In the genomic region with DNA sequence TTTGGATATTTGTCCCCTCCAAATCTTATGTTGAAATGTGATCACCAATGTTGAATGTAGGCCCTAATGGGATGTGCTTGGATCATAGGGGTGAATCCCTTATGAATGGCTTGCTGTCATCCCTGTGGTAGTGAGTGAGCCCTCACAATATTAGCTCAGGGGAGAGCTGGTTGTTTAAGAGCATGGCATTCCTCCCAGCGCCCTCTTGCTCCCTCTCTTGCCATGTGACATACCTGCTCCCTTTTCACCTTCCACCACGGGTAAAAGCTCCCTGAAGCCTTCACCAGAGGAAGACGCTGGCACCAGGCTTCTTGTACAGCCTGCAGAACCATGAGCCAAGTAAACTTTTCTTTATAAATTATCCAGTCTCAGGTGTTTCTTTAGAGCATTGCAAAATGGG, we compare ENCODE assay signal across 15 cellular contexts.
DNase-seq lines count a peak whose midpoint lies in the region; ATAC-seq and TF ChIP-seq lines count a peak whose summit lies in the region.
"Had no signal": no experiment of that assay in that cellular context is flagged by ENCODE, and none has a peak within 500 bp of the region (broad histone marks: within the 10 kb centered on the region; RNA-seq: fewer than 3 reads in every experiment).

No MANE protein-coding gene starts in this region.

- H3K9me3 ChIP-seq in neural progenitor cell (ENCODE audit: low read depth): no peaks in the 10 kb centered on the region
- no peaks in the 10 kb centered on the region for H3K9me3 ChIP-seq in vagina
- no peaks in the 10 kb centered on the region for H3K9me3 ChIP-seq in tibial nerve
- H3K9me3 ChIP-seq: BLaER1 had no signal

- DNase-seq in GM23338 (ENCODE audit: low spot score) (peak; percentile 32), WTC11 (ENCODE audit: low spot score) (no peak), left lobe of liver (ENCODE audit: low spot score) (no peak), neural progenitor cell (ENCODE audit: low spot score) (no peak), vagina (ENCODE audit: extremely low spot score in 2 of 2) (no peak), tibial nerve (ENCODE audit: low spot score in 2 of 2) (no peak)
- DNase-seq: 8988T; CD4-positive, alpha-beta memory T cell; DMS153; DMS79; GDM1; HCEC 1CT had no signal

- no peak for TF ChIP-seq POLR2A in vagina (IDR thresholded peaks at IDR 0.05)
- TF ChIP-seq POLR2A in tibial nerve (IDR thresholded peaks at IDR 0.05): no peak

- WGBS in tibial nerve, 2 donors: 68 to 76% methylated on average over 3 of the region's 3 CpGs

- no peak overlapping the region for H2AFZ ChIP-seq in GM23338
- peak overlapping the region; percentile 28 for H2AFZ ChIP-seq in neural progenitor cell (replicated peaks)

- H3K4me1 Mint-ChIP-seq in GM23338 (no peaks in the 10 kb centered on the region), WTC11 (no peaks in the 10 kb centered on the region), neural progenitor cell (no peaks in the 10 kb centered on the region)
- H3K4me1 Mint-ChIP-seq: CD14-positive monocyte; CD4-positive, alpha-beta memory T cell had no signal

- peak in 1 of 2 experiments; percentile 25; a peak in 1 of 4 replicates for TF ChIP-seq CTCF in GM23338 (conservative IDR thresholded peaks at IDR 0.05; ENCODE audit: low read depth in 2 of 2)
- TF ChIP-seq CTCF in WTC11 (IDR thresholded peaks at IDR 0.05): no peak
- no peak for TF ChIP-seq CTCF in neural progenitor cell (IDR thresholded peaks at IDR 0.05)
- no peak for TF ChIP-seq CTCF in vagina (IDR thresholded peaks at IDR 0.05)
- no peak for TF ChIP-seq CTCF in tibial nerve (IDR thresholded peaks at IDR 0.05)

- no peak overlapping the region for H3K9ac ChIP-seq in neural progenitor cell
- H3K9ac ChIP-seq: BLaER1 had no signal

- H3F3A ChIP-seq in GM23338 (replicated peaks; ENCODE audit: low read depth): no peaks in the 10 kb centered on the region
- no peaks in the 10 kb centered on the region for H3F3A ChIP-seq in neural progenitor cell (ENCODE audit: low read depth)

- H3K9me3 Mint-ChIP-seq in GM23338 (no peaks in the 10 kb centered on the region), WTC11 (no peaks in the 10 kb centered on the region), neural progenitor cell (no peaks in the 10 kb centered on the region)

- H4K20me1 ChIP-seq in GM23338 (replicated peaks; ENCODE audit: insufficient read depth): no peaks in the 10 kb centered on the region
- no peaks in the 10 kb centered on the region for H4K20me1 ChIP-seq in neural progenitor cell (ENCODE audit: low read depth)
- H4K20me1 ChIP-seq: BLaER1 had no signal

- H3K36me3 Mint-ChIP-seq in GM23338 (ENCODE audit: low read depth): no peaks in the 10 kb centered on the region
- H3K36me3 Mint-ChIP-seq in WTC11: no peaks in the 10 kb centered on the region
- H3K36me3 Mint-ChIP-seq in neural progenitor cell: no peaks in the 10 kb centered on the region
- H3K36me3 Mint-ChIP-seq: CD14-positive monocyte; CD4-positive, alpha-beta memory T cell had no signal

- no peaks in the 10 kb centered on the region for H3K79me2 ChIP-seq in GM23338 (replicated peaks; ENCODE audit: insufficient read depth)
- H3K79me2 ChIP-seq in neural progenitor cell (ENCODE audit: low read depth): no peaks in the 10 kb centered on the region

- peaks cover 2% of the 10 kb centered on the region for H3K27me3 Mint-ChIP-seq in GM23338 (ENCODE audit: insufficient read depth, low read depth, poor library complexity)
- H3K27me3 Mint-ChIP-seq in WTC11 (ENCODE audit: low read depth): no peaks in the 10 kb centered on the region
- no peaks in the 10 kb centered on the region for H3K27me3 Mint-ChIP-seq in neural progenitor cell (ENCODE audit: insufficient read depth, low read depth)
- H3K27me3 Mint-ChIP-seq: CD4-positive, alpha-beta memory T cell had no signal

- H3K4me3 ChIP-seq in GM23338 (no peak overlapping the region), neural progenitor cell (no peak overlapping the region), vagina (no peak overlapping the region), tibial nerve (no peak overlapping the region)
- H3K4me3 ChIP-seq: BLaER1 had no signal

- no peaks in the 10 kb centered on the region for H3K4me1 ChIP-seq in GM23338 (ENCODE audit: insufficient read depth)
- H3K4me1 ChIP-seq in neural progenitor cell: no peaks in the 10 kb centered on the region
- no peaks in the 10 kb centered on the region for H3K4me1 ChIP-seq in vagina
- H3K4me1 ChIP-seq in tibial nerve: no peaks in the 10 kb centered on the region
- H3K4me1 ChIP-seq: BLaER1 had no signal

- CTCF ChIA-PET in WTC11 (lab: Charles Lee): interaction anchor here (1.2 kb wide), 1 partner anchor 348 kb away, joined by 3 read pairs; no protein-coding TSS in a partner anchor

- H3K4me3 Mint-ChIP-seq in GM23338 (no peak overlapping the region), WTC11 (no peak overlapping the region), neural progenitor cell (no peak overlapping the region)
- H3K4me3 Mint-ChIP-seq: CD14-positive monocyte; CD4-positive, alpha-beta memory T cell had no signal

- no peak overlapping the region for H3K27ac ChIP-seq in GM23338 (ENCODE audit: low read depth)
- no peak overlapping the region for H3K27ac ChIP-seq in neural progenitor cell
- H3K27ac ChIP-seq in vagina: no peak overlapping the region
- no peak overlapping the region for H3K27ac ChIP-seq in tibial nerve
- H3K27ac ChIP-seq: BLaER1 had no signal

- no peaks in the 10 kb centered on the region for H3K27me3 ChIP-seq in GM23338 (ENCODE audit: insufficient read depth)
- no peaks in the 10 kb centered on the region for H3K27me3 ChIP-seq in neural progenitor cell
- H3K27me3 ChIP-seq in vagina: no peaks in the 10 kb centered on the region
- H3K27me3 ChIP-seq in tibial nerve: no peaks in the 10 kb centered on the region
- H3K27me3 ChIP-seq: BLaER1 had no signal

- TF ChIP-seq EP300 in tibial nerve (IDR thresholded peaks at IDR 0.05): no peak

- POLR2A ChIA-PET in WTC11 (lab: Charles Lee): no interaction called here

- ATAC-seq in GM23338 (peak; percentile 59; the same call in 2 of the 3 replicates), WTC11 (peak; percentile 83), left lobe of liver (peak; percentile 89), GM18861 (IDR thresholded peaks at IDR 0.05; ENCODE audit: unreplicated experiment) (no peak)

- H3K36me3 ChIP-seq in GM23338 (ENCODE audit: insufficient read depth) (no peaks in the 10 kb centered on the region), neural progenitor cell (no peaks in the 10 kb centered on the region), vagina (no peaks in the 10 kb centered on the region), tibial nerve (no peaks in the 10 kb centered on the region)
- H3K36me3 ChIP-seq: BLaER1 had no signal

- H3K27ac Mint-ChIP-seq in GM23338 (no peak overlapping the region), WTC11 (no peak overlapping the region; the same call in 1 of the 2 replicates), neural progenitor cell (no peak overlapping the region)
- H3K27ac Mint-ChIP-seq: CD14-positive monocyte; CD4-positive, alpha-beta memory T cell had no signal

- H3K4me2 ChIP-seq in GM23338 (no peak overlapping the region), neural progenitor cell (no peak overlapping the region)
- H3K4me2 ChIP-seq: BLaER1 had no signal

- H3K9me2 ChIP-seq in GM23338 (ENCODE audit: insufficient read depth): no peaks in the 10 kb centered on the region

- intact Hi-C loops in vagina (cut with DNase I): no loop called here

TF ChIP-seq in GM23338, 12 proteins besides CTCF, POLR2A, EP300 and RAD21 (continues in another document):
- TF ChIP-seq NANOG (IDR thresholded peaks at IDR 0.05; ENCODE audit: borderline replicate concordance): no peak
- no peak for TF ChIP-seq STAT1 (IDR thresholded peaks at IDR 0.05; ENCODE audit: unreplicated experiment)
- no peak for TF ChIP-seq POLR2AphosphoS5 (IDR thresholded peaks at IDR 0.05; ENCODE audit: low read depth)
- TF ChIP-seq CREB1 (CRISPR knock-in tag; IDR thresholded peaks at IDR 0.05; ENCODE audit: low read depth): no peak
- TF ChIP-seq, protein P1, sequence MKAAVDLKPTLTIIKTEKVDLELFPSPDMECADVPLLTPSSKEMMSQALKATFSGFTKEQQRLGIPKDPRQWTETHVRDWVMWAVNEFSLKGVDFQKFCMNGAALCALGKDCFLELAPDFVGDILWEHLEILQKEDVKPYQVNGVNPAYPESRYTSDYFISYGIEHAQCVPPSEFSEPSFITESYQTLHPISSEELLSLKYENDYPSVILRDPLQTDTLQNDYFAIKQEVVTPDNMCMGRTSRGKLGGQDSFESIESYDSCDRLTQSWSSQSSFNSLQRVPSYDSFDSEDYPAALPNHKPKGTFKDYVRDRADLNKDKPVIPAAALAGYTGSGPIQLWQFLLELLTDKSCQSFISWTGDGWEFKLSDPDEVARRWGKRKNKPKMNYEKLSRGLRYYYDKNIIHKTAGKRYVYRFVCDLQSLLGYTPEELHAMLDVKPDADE (IDR thresholded peaks at IDR 0.05): no peak
- no peak for TF ChIP-seq EZH2phosphoT487 (IDR thresholded peaks at IDR 0.05; ENCODE audit: unreplicated experiment)

TF ChIP-seq in WTC11, 78 proteins besides CTCF, POLR2A, EP300 and RAD21:
- no peak for TF ChIP-seq JUN (CRISPR knock-in tag; IDR thresholded peaks at IDR 0.05)
- TF ChIP-seq, protein P2, sequence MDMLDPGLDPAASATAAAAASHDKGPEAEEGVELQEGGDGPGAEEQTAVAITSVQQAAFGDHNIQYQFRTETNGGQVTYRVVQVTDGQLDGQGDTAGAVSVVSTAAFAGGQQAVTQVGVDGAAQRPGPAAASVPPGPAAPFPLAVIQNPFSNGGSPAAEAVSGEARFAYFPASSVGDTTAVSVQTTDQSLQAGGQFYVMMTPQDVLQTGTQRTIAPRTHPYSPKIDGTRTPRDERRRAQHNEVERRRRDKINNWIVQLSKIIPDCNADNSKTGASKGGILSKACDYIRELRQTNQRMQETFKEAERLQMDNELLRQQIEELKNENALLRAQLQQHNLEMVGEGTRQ (CRISPR knock-in tag; IDR thresholded peaks at IDR 0.05): 0 out of 2 replicates have a peak, but pooled peaks have one; percentile 13
